In genomic region chr11:119403021-119403420, GRCh38 we compare ENCODE assay signal across 21 cellular contexts. TPM values are rescaled to one million over a fixed set of nuclear protein-coding genes. Genes with fewer than 3 reads are reported as not detected.
"Had no signal": no experiment of that assay in that cellular context is flagged by ENCODE, and none has a peak within 500 bp of the region (broad histone marks: within the 10 kb centered on the region; RNA-seq: fewer than 3 reads in every experiment).

No MANE protein-coding gene starts in this region.

- H3K27ac ChIP-seq: colonic mucosa, foreskin keratinocyte, parathyroid adenoma, upper lobe of right lung had no signal

- H3K9me3 ChIP-seq: colonic mucosa, upper lobe of right lung had no signal

- DNase-seq: activated B cell treated with CpG ODN at 0.5 μM for 24 hours; activated CD4-positive, alpha-beta T cell treated with anti-CD3 and anti-CD28 coated beads for 48 hours; activated CD8-positive, alpha-beta T cell treated with anti-CD3 and anti-CD28 coated beads for 36 hours; activated effector memory CD4-positive, alpha-beta T cell treated with Interleukin-2 at 50 U/mL for 16 hours; activated T-cell treated with anti-CD3 and anti-CD28 coated beads, Interleukin-2, amount 50 U/mL, for 4 hours; amniotic stem cell; caudate nucleus; colonic mucosa; foreskin keratinocyte; glutamatergic neuron; naive thymus-derived CD4-positive, alpha-beta T cell; small intestine; T-helper 2 cell; upper lobe of right lung had no signal

- H3K9ac ChIP-seq: parathyroid adenoma had no signal

- H3K4me1 ChIP-seq: colonic mucosa, foreskin keratinocyte, parathyroid adenoma, upper lobe of right lung had no signal

- H2AFZ ChIP-seq: parathyroid adenoma had no signal

- H3K27me3 ChIP-seq: colonic mucosa, upper lobe of right lung had no signal

- FAIRE-seq: endometrium, small intestine had no signal

- H3K4me3 ChIP-seq: colonic mucosa, lung, upper lobe of right lung had no signal

- H3K36me3 ChIP-seq: colonic mucosa, upper lobe of right lung had no signal

- ATAC-seq: activated CD8-positive, alpha-beta T cell treated with anti-CD3 and anti-CD28 coated beads for 36 hours; activated T-cell treated with anti-CD3 and anti-CD28 coated beads, Interleukin-2, amount 50 U/mL, for 4 hours; foreskin keratinocyte; naive thymus-derived CD4-positive, alpha-beta T cell had no signal

- H3K79me2 ChIP-seq: parathyroid adenoma had no signal

RNA-seq across cellular contexts. Expression of gene THY1, which starts 20.0 kb away (rescaled TPM):
- total RNA-seq: activated B cell treated with CpG ODN at 0.5 μM for 24 hours had no signal
- polyA plus RNA-seq: naive thymus-derived CD4-positive, alpha-beta T cell had no signal

RNA-seq across cellular contexts. Expression of gene MFRP, which starts 56.5 kb away (rescaled TPM):
- total RNA-seq: activated B cell treated with CpG ODN at 0.5 μM for 24 hours; activated CD8-positive, alpha-beta T cell treated with anti-CD3 and anti-CD28 coated beads for 36 hours; activated T-cell treated with anti-CD3 and anti-CD28 coated beads, Interleukin-2, amount 50 U/mL, for 4 hours; colonic mucosa; foreskin keratinocyte; kidney epithelial cell; lung; naive thymus-derived CD4-positive, alpha-beta T cell; renal cortical epithelial cell; temporal lobe; upper lobe of right lung had no signal
- polyA plus RNA-seq: esophagus; foreskin keratinocyte; lung; naive thymus-derived CD4-positive, alpha-beta T cell had no signal
